ENCODE assay signal across 1 cellular context in genomic region chr19:57437931-57438330, GRCh38.
TF ChIP-seq lines count a peak whose summit lies in the region.

No MANE protein-coding gene starts in this region.

TF ChIP-seq in IMR-90, 13 proteins besides CTCF, POLR2A, EP300 and RAD21 (continued from another document):
- TF ChIP-seq, protein P1, sequence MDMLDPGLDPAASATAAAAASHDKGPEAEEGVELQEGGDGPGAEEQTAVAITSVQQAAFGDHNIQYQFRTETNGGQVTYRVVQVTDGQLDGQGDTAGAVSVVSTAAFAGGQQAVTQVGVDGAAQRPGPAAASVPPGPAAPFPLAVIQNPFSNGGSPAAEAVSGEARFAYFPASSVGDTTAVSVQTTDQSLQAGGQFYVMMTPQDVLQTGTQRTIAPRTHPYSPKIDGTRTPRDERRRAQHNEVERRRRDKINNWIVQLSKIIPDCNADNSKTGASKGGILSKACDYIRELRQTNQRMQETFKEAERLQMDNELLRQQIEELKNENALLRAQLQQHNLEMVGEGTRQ (IDR thresholded peaks at IDR 0.05; ENCODE audit: low read depth, low read length), result no peak
- TF ChIP-seq MAZ (IDR thresholded peaks at IDR 0.05; ENCODE audit: borderline replicate concordance, low read depth, low read length), result no peak
- no peak for TF ChIP-seq CHD1 (IDR thresholded peaks at IDR 0.05; ENCODE audit: low read depth, low read length)
- TF ChIP-seq ELK1 (IDR thresholded peaks at IDR 0.05; ENCODE audit: borderline replicate concordance, low read depth, low read length), result no peak
- TF ChIP-seq MXI1 (IDR thresholded peaks at IDR 0.05; ENCODE audit: borderline replicate concordance, low read depth, low read length), result no peak
